Comparison of ENCODE assay signal across 7 cellular contexts in genomic region chr15:40891810-40892448, GRCh38. TPM values are rescaled to one million over a fixed set of nuclear protein-coding genes. Genes with fewer than 3 reads are reported as not detected.
DNase-seq lines count a peak whose midpoint lies in the region; TF ChIP-seq lines count a peak whose summit lies in the region.

No MANE protein-coding gene starts in this region.

- H4K20me1 ChIP-seq in PC-9 (ENCODE audit: insufficient read depth) (no peaks in the 10 kb centered on the region), neural cell (ENCODE audit: insufficient read depth) (no peaks in the 10 kb centered on the region)

- H3K9ac ChIP-seq in neural cell (ENCODE audit: low read length) = no peak overlapping the region

- H3K36me3 ChIP-seq in PC-9 (ENCODE audit: low read depth) (no peaks in the 10 kb centered on the region; the same call in 1 of the 2 replicates), neural cell (ENCODE audit: insufficient read depth, low read length) (no peaks in the 10 kb centered on the region)

- no peaks in the 10 kb centered on the region for H3K27me3 ChIP-seq in PC-9 (ENCODE audit: insufficient read depth, low read depth)
- H3K27me3 ChIP-seq in dorsolateral prefrontal cortex = no peaks in the 10 kb centered on the region
- H3K27me3 ChIP-seq in neural cell (ENCODE audit: insufficient read depth, low read depth, low read length) = no peaks in the 10 kb centered on the region

- H3F3A ChIP-seq in PC-9 (ENCODE audit: insufficient read depth, low read depth) = peaks cover 6% of the 10 kb centered on the region; the same call in 1 of the 2 replicates
- no peaks in the 10 kb centered on the region for H3F3A ChIP-seq in neural cell (ENCODE audit: insufficient read depth, low read length, poor library complexity, severe bottlenecking)

- peaks cover 20% of the 10 kb centered on the region for H3K4me1 ChIP-seq in PC-9 (replicated peaks; ENCODE audit: insufficient read depth)

- intact Hi-C loops in PC-9 (cut with micrococcal nuclease; ENCODE audit: unreplicated experiment) = loop anchor here (1.0 to 5.0 kb wide), 2 partner anchors 105 to 615 kb away; no protein-coding TSS in a partner anchor
- intact Hi-C loops in dorsolateral prefrontal cortex (cut with DNase I) = loop anchor here (2.0 to 10.0 kb wide), 9 partner anchors 31 to 340 kb away; partner anchors contain the start of genes DNAJC17 (in 2 of the 2), ZFYVE19 (in 2 of the 2), CCDC32 (in 1 of the 2) and CHP1 (in 1 of the 2)

- peak; percentile 27 for DNase-seq in DMS79 treated with DMSO at 0.1 percent for 48 hours (lab: John Stamatoyannopoulos, UW)
- no peak for DNase-seq in HFF-Myc (ENCODE audit: extremely low read depth, low read depth)
- DNase-seq in PC-9 = peak; percentile 68
- peak in 2 of 10 donors; percentile 49 to 55 for DNase-seq in dorsolateral prefrontal cortex
- no peak for DNase-seq in DMS114 treated with DMSO at 0.1 percent for 48 hours (lab: John Stamatoyannopoulos, UW; ENCODE audit: unreplicated experiment)
- no peak for DNase-seq in NCI-H226

- TF ChIP-seq EP300 in neural cell (conservative IDR thresholded peaks at IDR 0.05; ENCODE audit: poor library complexity, severe bottlenecking) = no peak

- H3K27ac ChIP-seq in PC-9 (no peak overlapping the region), dorsolateral prefrontal cortex (peak overlapping the region in 1 of 59 donors; percentile 17), neural cell (ENCODE audit: low read length) (no peak overlapping the region)

- no peaks in the 10 kb centered on the region for H3K9me2 ChIP-seq in PC-9 (ENCODE audit: insufficient read depth)
- no peaks in the 10 kb centered on the region for H3K9me2 ChIP-seq in neural cell (ENCODE audit: insufficient read depth, low read length)

- H3K4me3 ChIP-seq in HFF-Myc (replicated peaks; ENCODE audit: low read depth, low read length) (no peak overlapping the region), PC-9 (no peak overlapping the region), dorsolateral prefrontal cortex (no peak overlapping the region), neural cell (ENCODE audit: low read length) (no peak overlapping the region)

- peaks cover 22% of the 10 kb centered on the region for H3K79me2 ChIP-seq in PC-9 (ENCODE audit: low read depth)
- peaks cover 13% of the 10 kb centered on the region for H3K79me2 ChIP-seq in neural cell (replicated peaks; ENCODE audit: insufficient read depth, low read length)

- CTCF ChIA-PET in PC-9 (lab: Charles Lee) = interaction anchor here (0.5 to 3.0 kb wide), 17 partner anchors 14 to 323 kb away, joined by 3 to 84 read pairs (median 4); partner anchors contain the start of gene RHOV

- TF ChIP-seq CTCF in HFF-Myc (IDR thresholded peaks at IDR 0.05; ENCODE audit: low read depth, low read length, missing control alignments) (peak; percentile 71), PC-9 (conservative IDR thresholded peaks at IDR 0.05) (peak; percentile 81), dorsolateral prefrontal cortex (IDR thresholded peaks at IDR 0.05 in 54 of 56, conservative IDR thresholded peaks at IDR 0.05 in 2 of 56; ENCODE audit: low read depth in 1 of 56, partially characterized antibody in 56 of 56) (peak; percentile 44 to 76 (median 68)), neural cell (IDR thresholded peaks at IDR 0.05; ENCODE audit: poor library complexity, severe bottlenecking) (peak; percentile 74)

- BruUV-seq in PC-9 (replicated peaks; lab: Mats Ljungman, UMichigan) = no TSS peak

- H3K9me3 ChIP-seq in PC-9 (ENCODE audit: insufficient read depth, low read depth) (no peaks in the 10 kb centered on the region), neural cell (ENCODE audit: low read length) (no peaks in the 10 kb centered on the region)

- peak; percentile 68 for TF ChIP-seq RAD21 in neural cell (conservative IDR thresholded peaks at IDR 0.05)

- H2AFZ ChIP-seq in PC-9 = no peak overlapping the region
- H2AFZ ChIP-seq in neural cell (ENCODE audit: low read depth, low read length) = no peak overlapping the region

- H3K4me2 ChIP-seq in PC-9 = no peak overlapping the region
- no peak overlapping the region for H3K4me2 ChIP-seq in neural cell (ENCODE audit: low read length)

- POLR2A ChIA-PET in PC-9 (lab: Charles Lee; ENCODE audit: unreplicated experiment) = interaction anchor here (0.5 to 1.2 kb wide), 4 partner anchors 16 to 107 kb away, joined by 3 to 4 read pairs (median 4); partner anchors contain the start of gene RHOV

TF ChIP-seq in neural cell, 6 proteins besides CTCF, POLR2A, EP300 and RAD21:
- no peak for TF ChIP-seq TAF1 (IDR thresholded peaks at IDR 0.05; ENCODE audit: low read depth)
- TF ChIP-seq POLR2AphosphoS5 (IDR thresholded peaks at IDR 0.05) = no peak
- peak; percentile 63 for TF ChIP-seq SMC3 (conservative IDR thresholded peaks at IDR 0.05; ENCODE audit: poor library complexity)
- no peak for TF ChIP-seq EZH2 (IDR thresholded peaks at IDR 0.05; ENCODE audit: borderline replicate concordance, insufficient read depth, low read length, poor library complexity, severe bottlenecking)
- no peak for TF ChIP-seq MXI1 (conservative IDR thresholded peaks at IDR 0.05; ENCODE audit: poor library complexity, severe bottlenecking)
- TF ChIP-seq REST (IDR thresholded peaks at IDR 0.05; ENCODE audit: borderline replicate concordance) = no peak

RNA-seq across cellular contexts. Expression of gene VPS18, which starts 2.3 kb away (rescaled TPM):
- total RNA-seq in PC-9 (2021) (9.6 and 9.9 TPM in 2 replicates), dorsolateral prefrontal cortex (10 to 100 TPM; 19.3 to 39.4 (median 29.9) TPM)
- polyA plus RNA-seq in neural cell = 13.8 and 16.7 TPM in 2 replicates
- 43.4 and 55.8 TPM in 2 replicates for polyA minus RNA-seq in neural cell

RNA-seq across cellular contexts. Expression of gene RHOV, which starts 17.9 kb away (rescaled TPM):
- 1.4 and 4.1 TPM in 2 replicates for total RNA-seq in PC-9 (2021)
- 1 to 10 TPM in 113 of 120 experiments, under 1 TPM in 7; 0.46 to 6.2 (median 2.5) TPM for total RNA-seq in dorsolateral prefrontal cortex
- 1.9 and 2.8 TPM in 2 replicates for polyA plus RNA-seq in neural cell
- 1.9 and 2.3 TPM in 2 replicates for polyA minus RNA-seq in neural cell

RNA-seq across cellular contexts. Expression of gene DLL4, which starts 37.2 kb away (rescaled TPM):
- total RNA-seq in PC-9 (2021) (0.48 and 0.55 TPM in 2 replicates), dorsolateral prefrontal cortex (10 to 100 TPM in 41 of 120 experiments, 1 to 10 TPM in 79; 2.2 to 25.3 (median 7.9) TPM)
- 2.2 and 2.3 TPM in 2 replicates for polyA plus RNA-seq in neural cell
- 2.2 and 2.7 TPM in 2 replicates for polyA minus RNA-seq in neural cell

RNA-seq across cellular contexts. Expression of gene SPINT1, which starts 48.1 kb away (rescaled TPM):
- 141 and 180 TPM in 2 replicates for total RNA-seq in PC-9 (2021)
- total RNA-seq in dorsolateral prefrontal cortex = 1 to 10 TPM in 95 of 120 experiments, under 1 TPM in 23, not detected in 2; 0.39 to 5.4 (median 1.6) TPM
- 0.18 and 0.68 TPM in 2 replicates for polyA plus RNA-seq in neural cell
- polyA minus RNA-seq in neural cell = not detected in 2 replicates

Comparison
In these comparisons a context has a peak if more than half of its experiments do, and no peak if none do; other contexts are left out.
1. DNase-seq: peak in DMS79 treated with DMSO at 0.1 percent for 48 hours (single experiment) and PC-9 (2 of 2); none in HFF-Myc (single experiment), DMS114 treated with DMSO at 0.1 percent for 48 hours (single experiment) and NCI-H226 (single experiment).
2. Peak in every context shown above with its lines, with median percentiles within 50 percentile points of each other: CTCF ChIP-seq.